ENCODE assay signal across 2 cellular contexts in genomic region chr2:190528521-190529001, GRCh38.
TF ChIP-seq lines count a peak whose summit lies in the region.

No MANE protein-coding gene starts in this region.

TF ChIP-seq in IMR-90, 13 proteins besides CTCF, POLR2A, EP300 and RAD21:
- TF ChIP-seq BHLHE40 (IDR thresholded peaks at IDR 0.05; ENCODE audit: low read depth, low read length), result no peak
- TF ChIP-seq CEBPB (IDR thresholded peaks at IDR 0.05; ENCODE audit: low read depth, low read length), result peak; percentile 90

TF ChIP-seq in HepG2, 621 proteins besides CTCF, POLR2A, EP300 and RAD21 (continues in another document):
- TF ChIP-seq ZGPAT (CRISPR knock-in tag; IDR thresholded peaks at IDR 0.05), result peak; percentile 36; the same call in 1 of the 2 replicates
- peak; percentile 85; the same call in 1 of the 2 replicates for TF ChIP-seq ZNF24 (IDR thresholded peaks at IDR 0.05)
- peak; percentile 68; the same call in 1 of the 2 replicates for TF ChIP-seq ZBTB25 (CRISPR knock-in tag; IDR thresholded peaks at IDR 0.05)
- TF ChIP-seq ATF7 (IDR thresholded peaks at IDR 0.05), result peak; percentile 80; the same call in 1 of the 2 replicates
- no peak for TF ChIP-seq ATF7 (CRISPR knock-in tag; IDR thresholded peaks at IDR 0.05)
- peak; percentile 20; the same call in 1 of the 2 replicates for TF ChIP-seq SOX5 (CRISPR knock-in tag; IDR thresholded peaks at IDR 0.05; ENCODE audit: borderline replicate concordance)
- no peak for TF ChIP-seq YEATS2 (CRISPR knock-in tag; IDR thresholded peaks at IDR 0.05; ENCODE audit: borderline replicate concordance)
- TF ChIP-seq IKZF4 (CRISPR knock-in tag; IDR thresholded peaks at IDR 0.05; ENCODE audit: borderline replicate concordance, low read depth, not compliant biosample characterization), result no peak
- TF ChIP-seq, protein P1, sequence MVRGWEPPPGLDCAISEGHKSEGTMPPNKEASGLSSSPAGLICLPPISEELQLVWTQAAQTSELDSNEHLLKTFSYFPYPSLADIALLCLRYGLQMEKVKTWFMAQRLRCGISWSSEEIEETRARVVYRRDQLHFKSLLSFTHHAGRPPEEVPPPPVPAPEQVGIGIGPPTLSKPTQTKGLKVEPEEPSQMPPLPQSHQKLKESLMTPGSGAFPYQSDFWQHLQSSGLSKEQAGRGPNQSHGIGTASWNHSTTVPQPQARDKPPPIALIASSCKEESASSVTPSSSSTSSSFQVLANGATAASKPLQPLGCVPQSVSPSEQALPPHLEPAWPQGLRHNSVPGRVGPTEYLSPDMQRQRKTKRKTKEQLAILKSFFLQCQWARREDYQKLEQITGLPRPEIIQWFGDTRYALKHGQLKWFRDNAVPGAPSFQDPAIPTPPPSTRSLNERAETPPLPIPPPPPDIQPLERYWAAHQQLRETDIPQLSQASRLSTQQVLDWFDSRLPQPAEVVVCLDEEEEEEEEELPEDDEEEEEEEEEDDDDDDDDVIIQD (CRISPR knock-in tag; IDR thresholded peaks at IDR 0.05; ENCODE audit: low read depth), result no peak
- peak; percentile 99 for TF ChIP-seq CEBPB (IDR thresholded peaks at IDR 0.05; ENCODE audit: borderline replicate concordance, low read depth, low read length)
- no peak for TF ChIP-seq FOXO4 (CRISPR knock-in tag; conservative IDR thresholded peaks at IDR 0.05)
- TF ChIP-seq ZNF441 (CRISPR knock-in tag; IDR thresholded peaks at IDR 0.05; ENCODE audit: borderline replicate concordance), result no peak
- 0 out of 2 replicates have a peak, but pooled peaks have one; percentile 25 for TF ChIP-seq ZNF430 (CRISPR knock-in tag; IDR thresholded peaks at IDR 0.05)
- 0 out of 2 replicates have a peak, but pooled peaks have one; percentile 59 for TF ChIP-seq ZNF3 (CRISPR knock-in tag; IDR thresholded peaks at IDR 0.05)
- TF ChIP-seq EHMT2 (IDR thresholded peaks at IDR 0.05; ENCODE audit: borderline replicate concordance, low read depth, low read length), result peak; percentile 54; the same call in 1 of the 2 replicates
- no peak for TF ChIP-seq ELF4 (CRISPR knock-in tag; IDR thresholded peaks at IDR 0.05; ENCODE audit: borderline replicate concordance)
- no peak for TF ChIP-seq ZNF557 (CRISPR knock-in tag; IDR thresholded peaks at IDR 0.05)
- TF ChIP-seq, protein P2, sequence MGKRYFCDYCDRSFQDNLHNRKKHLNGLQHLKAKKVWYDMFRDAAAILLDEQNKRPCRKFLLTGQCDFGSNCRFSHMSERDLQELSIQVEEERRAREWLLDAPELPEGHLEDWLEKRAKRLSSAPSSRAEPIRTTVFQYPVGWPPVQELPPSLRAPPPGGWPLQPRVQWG (CRISPR knock-in tag; IDR thresholded peaks at IDR 0.05; ENCODE audit: borderline replicate concordance, low read depth), result no peak
- TF ChIP-seq DNMT3B (CRISPR knock-in tag; conservative IDR thresholded peaks at IDR 0.05), result no peak
- TF ChIP-seq, protein P3, sequence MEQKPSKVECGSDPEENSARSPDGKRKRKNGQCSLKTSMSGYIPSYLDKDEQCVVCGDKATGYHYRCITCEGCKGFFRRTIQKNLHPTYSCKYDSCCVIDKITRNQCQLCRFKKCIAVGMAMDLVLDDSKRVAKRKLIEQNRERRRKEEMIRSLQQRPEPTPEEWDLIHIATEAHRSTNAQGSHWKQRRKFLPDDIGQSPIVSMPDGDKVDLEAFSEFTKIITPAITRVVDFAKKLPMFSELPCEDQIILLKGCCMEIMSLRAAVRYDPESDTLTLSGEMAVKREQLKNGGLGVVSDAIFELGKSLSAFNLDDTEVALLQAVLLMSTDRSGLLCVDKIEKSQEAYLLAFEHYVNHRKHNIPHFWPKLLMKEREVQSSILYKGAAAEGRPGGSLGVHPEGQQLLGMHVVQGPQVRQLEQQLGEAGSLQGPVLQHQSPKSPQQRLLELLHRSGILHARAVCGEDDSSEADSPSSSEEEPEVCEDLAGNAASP (CRISPR knock-in tag; IDR thresholded peaks at IDR 0.05; ENCODE audit: borderline replicate concordance), result peak; percentile 22; the same call in 1 of the 2 replicates
- TF ChIP-seq, protein P4, sequence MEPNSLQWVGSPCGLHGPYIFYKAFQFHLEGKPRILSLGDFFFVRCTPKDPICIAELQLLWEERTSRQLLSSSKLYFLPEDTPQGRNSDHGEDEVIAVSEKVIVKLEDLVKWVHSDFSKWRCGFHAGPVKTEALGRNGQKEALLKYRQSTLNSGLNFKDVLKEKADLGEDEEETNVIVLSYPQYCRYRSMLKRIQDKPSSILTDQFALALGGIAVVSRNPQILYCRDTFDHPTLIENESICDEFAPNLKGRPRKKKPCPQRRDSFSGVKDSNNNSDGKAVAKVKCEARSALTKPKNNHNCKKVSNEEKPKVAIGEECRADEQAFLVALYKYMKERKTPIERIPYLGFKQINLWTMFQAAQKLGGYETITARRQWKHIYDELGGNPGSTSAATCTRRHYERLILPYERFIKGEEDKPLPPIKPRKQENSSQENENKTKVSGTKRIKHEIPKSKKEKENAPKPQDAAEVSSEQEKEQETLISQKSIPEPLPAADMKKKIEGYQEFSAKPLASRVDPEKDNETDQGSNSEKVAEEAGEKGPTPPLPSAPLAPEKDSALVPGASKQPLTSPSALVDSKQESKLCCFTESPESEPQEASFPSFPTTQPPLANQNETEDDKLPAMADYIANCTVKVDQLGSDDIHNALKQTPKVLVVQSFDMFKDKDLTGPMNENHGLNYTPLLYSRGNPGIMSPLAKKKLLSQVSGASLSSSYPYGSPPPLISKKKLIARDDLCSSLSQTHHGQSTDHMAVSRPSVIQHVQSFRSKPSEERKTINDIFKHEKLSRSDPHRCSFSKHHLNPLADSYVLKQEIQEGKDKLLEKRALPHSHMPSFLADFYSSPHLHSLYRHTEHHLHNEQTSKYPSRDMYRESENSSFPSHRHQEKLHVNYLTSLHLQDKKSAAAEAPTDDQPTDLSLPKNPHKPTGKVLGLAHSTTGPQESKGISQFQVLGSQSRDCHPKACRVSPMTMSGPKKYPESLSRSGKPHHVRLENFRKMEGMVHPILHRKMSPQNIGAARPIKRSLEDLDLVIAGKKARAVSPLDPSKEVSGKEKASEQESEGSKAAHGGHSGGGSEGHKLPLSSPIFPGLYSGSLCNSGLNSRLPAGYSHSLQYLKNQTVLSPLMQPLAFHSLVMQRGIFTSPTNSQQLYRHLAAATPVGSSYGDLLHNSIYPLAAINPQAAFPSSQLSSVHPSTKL (CRISPR knock-in tag; IDR thresholded peaks at IDR 0.05), result peak; percentile 72
- TF ChIP-seq RERE (CRISPR knock-in tag; IDR thresholded peaks at IDR 0.05; ENCODE audit: low read depth), result 0 out of 2 replicates have a peak, but pooled peaks have one; percentile 40
- TF ChIP-seq TCF12 (IDR thresholded peaks at IDR 0.05), result no peak
- TF ChIP-seq TCF12 (CRISPR knock-in tag; IDR thresholded peaks at IDR 0.05), result no peak
- no peak for TF ChIP-seq ZNF674 (CRISPR knock-in tag; IDR thresholded peaks at IDR 0.05; ENCODE audit: low read depth)
- no peak for TF ChIP-seq ZBTB26 (CRISPR knock-in tag; IDR thresholded peaks at IDR 0.05; ENCODE audit: borderline replicate concordance)
- no peak for TF ChIP-seq SYNCRIP (IDR thresholded peaks at IDR 0.05; ENCODE audit: insufficient read depth, low read depth, low read length)
- TF ChIP-seq SOX6 (IDR thresholded peaks at IDR 0.05), result no peak
- peak; percentile 61; the same call in 1 of the 2 replicates for TF ChIP-seq SOX6 (CRISPR knock-in tag; IDR thresholded peaks at IDR 0.05)
- TF ChIP-seq AGO2 (optimal IDR thresholded peaks at IDR 0.05; ENCODE audit: low read depth, low read length), result no peak
- TF ChIP-seq GTF2F1 (IDR thresholded peaks at IDR 0.05; ENCODE audit: low read length), result no peak
- TF ChIP-seq ZFP82 (CRISPR knock-in tag; IDR thresholded peaks at IDR 0.05; ENCODE audit: borderline replicate concordance), result no peak
- peak; percentile 34; the same call in 1 of the 2 replicates for TF ChIP-seq FOSL2 (CRISPR knock-in tag; IDR thresholded peaks at IDR 0.05)
- TF ChIP-seq TBL1XR1 (IDR thresholded peaks at IDR 0.05; ENCODE audit: borderline replicate concordance, low read length, partially characterized antibody), result peak; percentile 70
- TF ChIP-seq HMG20A (CRISPR knock-in tag; IDR thresholded peaks at IDR 0.05; ENCODE audit: borderline replicate concordance), result peak; percentile 59; the same call in 1 of the 2 replicates
- no peak for TF ChIP-seq ZNF460 (CRISPR knock-in tag; IDR thresholded peaks at IDR 0.05; ENCODE audit: borderline replicate concordance)
- TF ChIP-seq MZF1 (CRISPR knock-in tag; IDR thresholded peaks at IDR 0.05; ENCODE audit: borderline replicate concordance), result no peak
- TF ChIP-seq, protein P5, sequence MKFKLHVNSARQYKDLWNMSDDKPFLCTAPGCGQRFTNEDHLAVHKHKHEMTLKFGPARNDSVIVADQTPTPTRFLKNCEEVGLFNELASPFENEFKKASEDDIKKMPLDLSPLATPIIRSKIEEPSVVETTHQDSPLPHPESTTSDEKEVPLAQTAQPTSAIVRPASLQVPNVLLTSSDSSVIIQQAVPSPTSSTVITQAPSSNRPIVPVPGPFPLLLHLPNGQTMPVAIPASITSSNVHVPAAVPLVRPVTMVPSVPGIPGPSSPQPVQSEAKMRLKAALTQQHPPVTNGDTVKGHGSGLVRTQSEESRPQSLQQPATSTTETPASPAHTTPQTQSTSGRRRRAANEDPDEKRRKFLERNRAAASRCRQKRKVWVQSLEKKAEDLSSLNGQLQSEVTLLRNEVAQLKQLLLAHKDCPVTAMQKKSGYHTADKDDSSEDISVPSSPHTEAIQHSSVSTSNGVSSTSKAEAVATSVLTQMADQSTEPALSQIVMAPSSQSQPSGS (CRISPR knock-in tag; IDR thresholded peaks at IDR 0.05), result peak; percentile 70
